11 cellular contexts compared by ENCODE assay signal in genomic region chrX:71542411-71542810, GRCh38. TPM values are rescaled to one million over a fixed set of nuclear protein-coding genes. Genes with fewer than 3 reads are reported as not detected.
DNase-seq lines count a peak whose midpoint lies in the region; ATAC-seq and TF ChIP-seq lines count a peak whose summit lies in the region.
"Had no signal": no experiment of that assay in that cellular context is flagged by ENCODE, and none has a peak within 500 bp of the region (broad histone marks: within the 10 kb centered on the region; RNA-seq: fewer than 3 reads in every experiment).

No MANE protein-coding gene starts in this region.

- CTCF ChIA-PET in activated CD4-positive, alpha-beta T cell treated with anti-CD3 and anti-CD28 coated beads, Interleukin-2, amount 10 ng/mL, durations not matched to agents 7 days and 5 days (lab: Charles Lee), result interaction anchor here (1.3 kb wide), 1 partner anchor 8 kb away, joined by 3 read pairs; no protein-coding TSS in a partner anchor

- H3K79me2 ChIP-seq in OCI-LY3 (ENCODE audit: low read length), result peaks cover 99% of the 10 kb centered on the region

- H2AFZ ChIP-seq in OCI-LY3 (ENCODE audit: low read depth, low read length), result no peak overlapping the region

- no peak for DNase-seq in activated CD4-positive, alpha-beta T cell treated with anti-CD3 and anti-CD28 coated beads, Interleukin-2, amount 10 ng/mL, durations not matched to agents 7 days and 5 days
- DNase-seq in activated CD4-positive, alpha-beta T cell treated with anti-CD3 and anti-CD28 coated beads, Interleukin-2, amount 50 U/mL, for 48 hours, result no peak
- DNase-seq in central memory CD8-positive, alpha-beta T cell (ENCODE audit: low spot score in 2 of 2), result no peak
- DNase-seq in skeletal muscle cell (ENCODE audit: low read depth), result peak; percentile 53
- DNase-seq in DMS79 treated with DMSO at 0.1 percent for 48 hours (lab: John Stamatoyannopoulos, UW), result no peak
- no peak for DNase-seq in ovary
- no peak for DNase-seq in upper lobe of right lung
- DNase-seq: cerebellar nuclear complex, NCI-H1694 had no signal

- TF ChIP-seq CTCF in OCI-LY3 (IDR thresholded peaks at IDR 0.05; ENCODE audit: low read depth, low read length), result no peak
- TF ChIP-seq CTCF in ovary (IDR thresholded peaks at IDR 0.05), result no peak
- no peak for TF ChIP-seq CTCF in upper lobe of right lung (IDR thresholded peaks at IDR 0.05)

- peaks cover 72% of the 10 kb centered on the region for H3K36me3 ChIP-seq in OCI-LY3 (replicated peaks; ENCODE audit: low read depth, low read length)
- no peaks in the 10 kb centered on the region for H3K36me3 ChIP-seq in ovary
- peaks cover 28% of the 10 kb centered on the region for H3K36me3 ChIP-seq in upper lobe of right lung

- peak overlapping the region; percentile 64 for H3K4me2 ChIP-seq in OCI-LY3 (ENCODE audit: low read length)

- peaks cover 59% of the 10 kb centered on the region for H3K4me1 ChIP-seq in OCI-LY3 (ENCODE audit: low read length)
- peaks cover 2% of the 10 kb centered on the region for H3K4me1 ChIP-seq in ovary (ENCODE audit: insufficient read depth)
- peaks cover 28% of the 10 kb centered on the region for H3K4me1 ChIP-seq in upper lobe of right lung

- H3K9me3 Mint-ChIP-seq in activated CD4-positive, alpha-beta T cell treated with anti-CD3 and anti-CD28 coated beads, Interleukin-2, amount 10 ng/mL, durations not matched to agents 7 days and 5 days, result no peaks in the 10 kb centered on the region
- no peaks in the 10 kb centered on the region for H3K9me3 Mint-ChIP-seq in central memory CD8-positive, alpha-beta T cell

- TF ChIP-seq EP300 in ovary (IDR thresholded peaks at IDR 0.05), result no peak

- H4K20me1 ChIP-seq in OCI-LY3 (ENCODE audit: insufficient read depth, low read length), result peaks cover 95% of the 10 kb centered on the region

- peak overlapping the region; percentile 83 for H3K27ac Mint-ChIP-seq in activated CD4-positive, alpha-beta T cell treated with anti-CD3 and anti-CD28 coated beads, Interleukin-2, amount 10 ng/mL, durations not matched to agents 7 days and 5 days
- H3K27ac Mint-ChIP-seq in central memory CD8-positive, alpha-beta T cell (ENCODE audit: low read depth), result peak overlapping the region; percentile 59

- 62 to 71% (median 69%) methylated on average over 1 of the region's 1 CpG for WGBS in ovary, 3 donors

- H3K27ac ChIP-seq in OCI-LY3 (ENCODE audit: low read length) (no peak overlapping the region; the same call in 1 of the 2 replicates), ovary (no peak overlapping the region), upper lobe of right lung (no peak overlapping the region)

- TF ChIP-seq POLR2A in ovary (IDR thresholded peaks at IDR 0.05), result no peak

- POLR2A ChIA-PET in activated CD4-positive, alpha-beta T cell treated with anti-CD3 and anti-CD28 coated beads, Interleukin-2, amount 10 ng/mL, durations not matched to agents 7 days and 5 days (lab: Charles Lee), result interaction anchor here (0.6 kb wide), 1 partner anchor 22 kb away, joined by 8 read pairs; no protein-coding TSS in a partner anchor

- peaks cover 74% of the 10 kb centered on the region for H3K36me3 Mint-ChIP-seq in activated CD4-positive, alpha-beta T cell treated with anti-CD3 and anti-CD28 coated beads, Interleukin-2, amount 10 ng/mL, durations not matched to agents 7 days and 5 days (ENCODE audit: low read depth)
- peaks cover 61% of the 10 kb centered on the region for H3K36me3 Mint-ChIP-seq in central memory CD8-positive, alpha-beta T cell (ENCODE audit: insufficient read depth)

- H3K9me3 ChIP-seq in OCI-LY3 (ENCODE audit: insufficient read depth, low read length) (no peaks in the 10 kb centered on the region), ovary (no peaks in the 10 kb centered on the region), upper lobe of right lung (no peaks in the 10 kb centered on the region)

- no peaks in the 10 kb centered on the region for H3K27me3 ChIP-seq in OCI-LY3 (ENCODE audit: low read depth, low read length)
- no peaks in the 10 kb centered on the region for H3K27me3 ChIP-seq in ovary
- no peaks in the 10 kb centered on the region for H3K27me3 ChIP-seq in upper lobe of right lung

- intact Hi-C loops in ovary (cut with DNase I), result no loop called here
- intact Hi-C loops in upper lobe of right lung (cut with DNase I), result no loop called here

- no peak for ATAC-seq in central memory CD8-positive, alpha-beta T cell (replicated peaks; ENCODE audit: extremely low read depth, poor library complexity, severe bottlenecking)
- no peak for ATAC-seq in upper lobe of right lung
- ATAC-seq: left lobe of liver had no signal

- peak overlapping the region; percentile 85 for H3K4me3 Mint-ChIP-seq in activated CD4-positive, alpha-beta T cell treated with anti-CD3 and anti-CD28 coated beads, Interleukin-2, amount 10 ng/mL, durations not matched to agents 7 days and 5 days
- H3K4me3 Mint-ChIP-seq in central memory CD8-positive, alpha-beta T cell, result peak overlapping the region; percentile 71

- no peaks in the 10 kb centered on the region for H3K27me3 Mint-ChIP-seq in activated CD4-positive, alpha-beta T cell treated with anti-CD3 and anti-CD28 coated beads, Interleukin-2, amount 10 ng/mL, durations not matched to agents 7 days and 5 days
- no peaks in the 10 kb centered on the region for H3K27me3 Mint-ChIP-seq in central memory CD8-positive, alpha-beta T cell

- H3K4me3 ChIP-seq in OCI-LY3 (ENCODE audit: low read length), result peak overlapping the region; percentile 46
- H3K4me3 ChIP-seq in skeletal muscle cell (ENCODE audit: low read depth, low read length), result no peak overlapping the region
- no peak overlapping the region for H3K4me3 ChIP-seq in ovary
- no peak overlapping the region for H3K4me3 ChIP-seq in upper lobe of right lung

- peaks cover 62% of the 10 kb centered on the region for H3K4me1 Mint-ChIP-seq in activated CD4-positive, alpha-beta T cell treated with anti-CD3 and anti-CD28 coated beads, Interleukin-2, amount 10 ng/mL, durations not matched to agents 7 days and 5 days
- peaks cover 42% of the 10 kb centered on the region for H3K4me1 Mint-ChIP-seq in central memory CD8-positive, alpha-beta T cell

- no peak overlapping the region for H3K9ac ChIP-seq in OCI-LY3 (ENCODE audit: low read length)

RNA-seq across cellular contexts. Expression of gene OGT, which starts 9.5 kb away (rescaled TPM):
- 100 to 1,000 TPM; 345 to 362 TPM for total RNA-seq in activated CD4-positive, alpha-beta T cell treated with anti-CD3 and anti-CD28 coated beads, Interleukin-2, amount 10 ng/mL, durations not matched to agents 7 days and 5 days
- total RNA-seq in ovary (100 to 1,000 TPM in 5 of 7 donors, 10 to 100 TPM in 2; 91.0 to 201 (median 109) TPM), upper lobe of right lung (129 TPM)
- polyA plus RNA-seq in ovary, result 100 to 1,000 TPM in 1 of 2 donors, 10 to 100 TPM in 1; 44.5 to 129 TPM

RNA-seq across cellular contexts. Expression of gene GCNA, which starts 35.8 kb away (rescaled TPM):
- total RNA-seq in activated CD4-positive, alpha-beta T cell treated with anti-CD3 and anti-CD28 coated beads, Interleukin-2, amount 10 ng/mL, durations not matched to agents 7 days and 5 days, result 1 to 10 TPM; 4.7 to 5.9 TPM
- total RNA-seq in ovary, result 1 to 10 TPM in 3 of 7 donors, under 1 TPM in 4; 0.46 to 2.3 (median 0.92) TPM
- 1 to 10 TPM in 1 of 2 donors, under 1 TPM in 1; 0.98 to 1.4 TPM for polyA plus RNA-seq in ovary
- total RNA-seq in upper lobe of right lung, result 3.4 TPM
